In genomic region chr1:34478460-34479076, GRCh38 we compare ENCODE assay signal across 18 cellular contexts.
"Had no signal": no experiment of that assay in that cellular context is flagged by ENCODE, and none has a peak within 500 bp of the region (broad histone marks: within the 10 kb centered on the region; RNA-seq: fewer than 3 reads in every experiment).

No MANE protein-coding gene starts in this region.

- H3K9me3 Mint-ChIP-seq: activated CD4-positive, alpha-beta T cell treated with anti-CD3 and anti-CD28 coated beads, Interleukin-2, amount 10 ng/mL, durations not matched to agents 7 days and 5 days; activated naive CD4-positive, alpha-beta T cell treated with anti-CD3 and anti-CD28 coated beads, Interleukin-2, amount 50 U/mL, for 24 hours; activated T-helper 2 cell treated with anti-CD3 and anti-CD28 coated beads, Interferon-gamma antibody, Interleukin-2, Interleukin-4, amounts not matched to agents 10 μg/mL and 5 μg/mL and 100 μg/mL, durations not matched to agents 14 hours and 24 hours and 36 hours; stimulated activated effector memory CD8-positive, alpha-beta T cell treated with anti-CD3 and anti-CD28 coated beads, Interleukin-12 subunit alpha, Interleukin-12 subunit beta, amount 100 ng/mL, for 72 hours; T-helper 1 cell treated with Interleukin-12 subunit alpha and Interleukin-12 subunit beta and Interleukin-4 antibody, amounts not matched to agents 30 μg/mL and 1 μg/mL, for 36 hours had no signal

- H3K27me3 Mint-ChIP-seq: activated CD4-positive, alpha-beta T cell treated with anti-CD3 and anti-CD28 coated beads, Interleukin-2, amount 10 ng/mL, durations not matched to agents 7 days and 5 days had no signal

- H3K4me3 Mint-ChIP-seq: activated CD4-positive, alpha-beta T cell treated with anti-CD3 and anti-CD28 coated beads, Interleukin-2, amount 10 ng/mL, durations not matched to agents 7 days and 5 days; activated naive CD4-positive, alpha-beta T cell treated with anti-CD3 and anti-CD28 coated beads, Interleukin-2, amount 50 U/mL, for 24 hours; naive thymus-derived CD8-positive, alpha-beta T cell; stimulated activated effector memory CD8-positive, alpha-beta T cell treated with anti-CD3 and anti-CD28 coated beads, Interleukin-12 subunit alpha, Interleukin-12 subunit beta, amount 100 ng/mL, for 72 hours; T-helper 1 cell treated with Interleukin-12 subunit alpha and Interleukin-12 subunit beta and Interleukin-4 antibody, amounts not matched to agents 30 μg/mL and 1 μg/mL, for 36 hours had no signal

- H3K36me3 Mint-ChIP-seq: activated naive CD4-positive, alpha-beta T cell treated with anti-CD3 and anti-CD28 coated beads, Interleukin-2, amount 50 U/mL, for 24 hours; naive thymus-derived CD8-positive, alpha-beta T cell; stimulated activated effector memory CD8-positive, alpha-beta T cell treated with anti-CD3 and anti-CD28 coated beads, Interleukin-12 subunit alpha, Interleukin-12 subunit beta, amount 100 ng/mL, for 72 hours had no signal

- H3K27ac Mint-ChIP-seq: activated CD4-positive, alpha-beta T cell treated with anti-CD3 and anti-CD28 coated beads, Interleukin-2, amount 10 ng/mL, durations not matched to agents 7 days and 5 days; activated naive CD4-positive, alpha-beta T cell treated with anti-CD3 and anti-CD28 coated beads, Interleukin-2, amount 50 U/mL, for 24 hours; activated T-helper 2 cell treated with anti-CD3 and anti-CD28 coated beads, Interferon-gamma antibody, Interleukin-2, Interleukin-4, amounts not matched to agents 10 μg/mL and 5 μg/mL and 100 μg/mL, durations not matched to agents 14 hours and 24 hours and 36 hours; naive thymus-derived CD8-positive, alpha-beta T cell; stimulated activated effector memory CD8-positive, alpha-beta T cell treated with anti-CD3 and anti-CD28 coated beads, Interleukin-12 subunit alpha, Interleukin-12 subunit beta, amount 100 ng/mL, for 72 hours; T-helper 1 cell treated with Interleukin-12 subunit alpha and Interleukin-12 subunit beta and Interleukin-4 antibody, amounts not matched to agents 30 μg/mL and 1 μg/mL, for 36 hours had no signal

- ATAC-seq: body of pancreas; gastroesophageal sphincter; left cardiac atrium; mucosa of descending colon; naive thymus-derived CD8-positive, alpha-beta T cell; right lobe of liver; stimulated activated effector memory CD8-positive, alpha-beta T cell treated with anti-CD3 and anti-CD28 coated beads, Interleukin-12 subunit alpha, Interleukin-12 subunit beta, amount 100 ng/mL, for 72 hours had no signal

- H3K4me1 Mint-ChIP-seq: activated CD4-positive, alpha-beta T cell treated with anti-CD3 and anti-CD28 coated beads, Interleukin-2, amount 10 ng/mL, durations not matched to agents 7 days and 5 days; activated naive CD4-positive, alpha-beta T cell treated with anti-CD3 and anti-CD28 coated beads, Interleukin-2, amount 50 U/mL, for 24 hours; naive thymus-derived CD8-positive, alpha-beta T cell; stimulated activated effector memory CD8-positive, alpha-beta T cell treated with anti-CD3 and anti-CD28 coated beads, Interleukin-12 subunit alpha, Interleukin-12 subunit beta, amount 100 ng/mL, for 72 hours had no signal

- DNase-seq: activated CD4-positive, alpha-beta T cell treated with anti-CD3 and anti-CD28 coated beads, Interleukin-2, amount 10 ng/mL, durations not matched to agents 7 days and 5 days; activated CD4-positive, CD25-positive, alpha-beta regulatory T cell; activated T-cell treated with anti-CD3 and anti-CD28 coated beads for 4 hours; body of pancreas; central memory CD4-positive, alpha-beta T cell; cortex of kidney; effector memory CD4-positive, alpha-beta T cell; left cardiac atrium; mucosa of descending colon; naive thymus-derived CD8-positive, alpha-beta T cell; occipital lobe; right lobe of liver; trophoblast cell had no signal
